ENCODE assay signal across 36 cellular contexts in the genomic region with DNA sequence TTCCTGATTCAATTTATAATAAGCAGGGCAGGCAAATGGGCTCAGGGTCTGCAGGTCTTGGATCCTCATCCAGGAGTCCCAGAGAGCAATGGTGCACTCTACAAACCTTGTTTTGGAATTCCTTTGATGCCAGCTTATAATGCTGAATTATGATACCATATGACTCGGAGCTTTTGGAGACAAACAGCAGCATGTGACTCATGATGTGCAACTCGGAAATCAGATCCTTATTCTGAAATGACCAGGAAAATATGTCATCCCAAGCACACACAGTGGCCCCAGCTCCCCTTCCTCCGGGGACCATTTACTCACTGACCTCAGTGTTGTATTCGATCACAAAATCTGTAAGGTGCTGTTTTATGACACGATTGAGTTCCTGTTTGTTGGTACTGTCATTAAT. TPM values are rescaled to one million over a fixed set of nuclear protein-coding genes. Genes with fewer than 3 reads are reported as not detected.
"Had no signal": no experiment of that assay in that cellular context is flagged by ENCODE, and none has a peak within 500 bp of the region (broad histone marks: within the 10 kb centered on the region; RNA-seq: fewer than 3 reads in every experiment).

No MANE protein-coding gene starts in this region.

- H3K9me3 Mint-ChIP-seq: natural killer cell; nephron progenitor cell; neural progenitor cell; stimulated activated memory B cell treated with anti-CD40 and anti-IgM and Interleukin-4, amounts not matched to agents 10 μg/mL and 1 μg/mL and 100 μg/mL, for 72 hours; stimulated activated naive CD8-positive, alpha-beta T cell treated with anti-CD3 and anti-CD28 coated beads, Interleukin-15, amount 100 ng/mL, for 72 hours; type B pancreatic cell had no signal

- H3K27ac Mint-ChIP-seq: naive B cell; natural killer cell; nephron progenitor cell; neural progenitor cell; progenitor cell of endocrine pancreas; stimulated activated memory B cell treated with anti-CD40 and anti-IgM and Interleukin-4, amounts not matched to agents 10 μg/mL and 1 μg/mL and 100 μg/mL, for 72 hours; stimulated activated naive CD8-positive, alpha-beta T cell treated with anti-CD3 and anti-CD28 coated beads, Interleukin-15, amount 100 ng/mL, for 72 hours; type B pancreatic cell had no signal

- ATAC-seq: left colon; left lung; lower lobe of right lung; natural killer cell; right lobe of liver; stimulated activated memory B cell treated with anti-CD40 and anti-IgM and Interleukin-4, amounts not matched to agents 10 μg/mL and 1 μg/mL and 100 μg/mL, for 72 hours; stimulated activated naive CD8-positive, alpha-beta T cell treated with anti-CD3 and anti-CD28 coated beads, Interleukin-15, amount 100 ng/mL, for 72 hours had no signal

- H3K4me1 ChIP-seq: left lung, lower lobe of right lung, neural progenitor cell, right atrium auricular region, right lobe of liver, tibial nerve, uterus had no signal

- H3K4me3 Mint-ChIP-seq: naive B cell; natural killer cell; nephron progenitor cell; neural progenitor cell; stimulated activated memory B cell treated with anti-CD40 and anti-IgM and Interleukin-4, amounts not matched to agents 10 μg/mL and 1 μg/mL and 100 μg/mL, for 72 hours; stimulated activated naive CD8-positive, alpha-beta T cell treated with anti-CD3 and anti-CD28 coated beads, Interleukin-15, amount 100 ng/mL, for 72 hours; type B pancreatic cell had no signal

- H3K9me3 ChIP-seq: left lung, lower lobe of right lung, neutrophil, ovary, right atrium auricular region, right lobe of liver, uterus had no signal

- H3K4me3 ChIP-seq: left lung, lower lobe of right lung, neural progenitor cell, ovary, right atrium auricular region, right lobe of liver, smooth muscle cell, tibial nerve, uterus had no signal

- H3K4me2 ChIP-seq: neural progenitor cell, smooth muscle cell had no signal

- H3K36me3 ChIP-seq: left lung, lower lobe of right lung, neural progenitor cell, neutrophil, ovary, right atrium auricular region, right lobe of liver, tibial nerve, uterus had no signal

- H2AFZ ChIP-seq: neural progenitor cell had no signal

- H3K27me3 ChIP-seq: neural progenitor cell, neutrophil, ovary, right atrium auricular region, right lobe of liver, tibial nerve, uterus had no signal

- H3K9ac ChIP-seq: neural progenitor cell had no signal

- H3K4me1 Mint-ChIP-seq: naive B cell; natural killer cell; nephron progenitor cell; neural progenitor cell; stimulated activated memory B cell treated with anti-CD40 and anti-IgM and Interleukin-4, amounts not matched to agents 10 μg/mL and 1 μg/mL and 100 μg/mL, for 72 hours; stimulated activated naive CD8-positive, alpha-beta T cell treated with anti-CD3 and anti-CD28 coated beads, Interleukin-15, amount 100 ng/mL, for 72 hours had no signal

- DNase-seq: kidney glomerular epithelial cell; left colon; left lung; lower lobe of right lung; mammary epithelial cell; mesenchymal stem cell; naive B cell; natural killer cell; nephron progenitor cell; occipital lobe; ovary; right lobe of liver; stimulated activated CD4-positive, alpha-beta T cell treated with anti-CD3 and anti-CD28 coated beads, Interleukin-1b, Interleukin-23, amount 100 ng/mL, for 48 hours; stimulated activated CD4-positive, alpha-beta T cell treated with anti-CD3 and anti-CD28 coated beads, Interleukin-2, amount 100 ng/mL, for 48 hours; stimulated activated CD4-positive, alpha-beta T cell treated with anti-CD3 and anti-CD28 coated beads, Interleukin-4, amount 100 ng/mL, for 4 hours; stimulated activated CD8-positive, alpha-beta memory T cell treated with anti-CD3 and anti-CD28 coated beads, Interleukin-4, amount 100 ng/mL, for 48 hours; stimulated activated naive CD4-positive, alpha-beta T cell treated with Interleukin-2 at 50 U/mL for 16 hours; stimulated activated naive CD8-positive, alpha-beta T cell treated with anti-CD3 and anti-CD28 coated beads, Interleukin-15, amount 100 ng/mL, for 72 hours; substantia nigra; uterus had no signal

- FAIRE-seq: keratinocyte had no signal

- H3K27ac ChIP-seq: left lung, lower lobe of right lung, neural progenitor cell, neutrophil, ovary, right atrium auricular region, right lobe of liver, tibial nerve, uterus had no signal

- H3K36me3 Mint-ChIP-seq: naive B cell; natural killer cell; neural progenitor cell; stimulated activated memory B cell treated with anti-CD40 and anti-IgM and Interleukin-4, amounts not matched to agents 10 μg/mL and 1 μg/mL and 100 μg/mL, for 72 hours; type B pancreatic cell had no signal

RNA-seq across cellular contexts. Expression of gene UMOD, which starts 20.2 kb away (rescaled TPM):
- total RNA-seq: left colon, left lung, liver, lower lobe of right lung, mammary epithelial cell, mononuclear cell, natural killer cell, occipital lobe, ovary, progenitor cell of endocrine pancreas, pulmonary artery endothelial cell, renal cortical epithelial cell, right atrium auricular region, right lobe of liver, skeletal muscle tissue, smooth muscle cell, temporal lobe, tibial nerve, ureter, uterus had no signal

RNA-seq across cellular contexts. Expression of gene PDILT, which starts 31.8 kb away (rescaled TPM):
- total RNA-seq: left colon, left lung, liver, lower lobe of right lung, mammary epithelial cell, mononuclear cell, natural killer cell, occipital lobe, ovary, progenitor cell of endocrine pancreas, pulmonary artery endothelial cell, renal cortical epithelial cell, right atrium auricular region, right lobe of liver, skeletal muscle tissue, smooth muscle cell, temporal lobe, tibial nerve, ureter, uterus had no signal

RNA-seq across cellular contexts. Expression of gene ACSM5, which starts 36.6 kb away (rescaled TPM):
- total RNA-seq: mammary epithelial cell, mononuclear cell, natural killer cell, progenitor cell of endocrine pancreas, pulmonary artery endothelial cell, smooth muscle cell had no signal

RNA-seq across cellular contexts. Expression of gene GP2, which starts 45.4 kb away (rescaled TPM):
- total RNA-seq: left lung, mammary epithelial cell, mononuclear cell, natural killer cell, occipital lobe, pulmonary artery endothelial cell, renal cortical epithelial cell, right atrium auricular region, skeletal muscle tissue, smooth muscle cell, temporal lobe, uterus had no signal
